ENCODE assay signal across 8 cellular contexts in genomic region chr11:60915250-60915914, GRCh38. TPM values are rescaled to one million over a fixed set of nuclear protein-coding genes. Genes with fewer than 3 reads are reported as not detected.
DNase-seq lines count a peak whose midpoint lies in the region; ATAC-seq and TF ChIP-seq lines count a peak whose summit lies in the region.

No MANE protein-coding gene starts in this region.

- peak; percentile 80 for DNase-seq in AG08396 (ENCODE audit: low spot score)
- DNase-seq in left ventricle myocardium inferior, result peak; percentile 49
- DNase-seq in retina, result peak; percentile 69
- peak; percentile 80 to 88 for DNase-seq in aorta

- H3K4me3 ChIP-seq in left ventricle myocardium inferior (peak overlapping the region; percentile 94), aorta (ENCODE audit: low read length in 2 of 2) (peak overlapping the region; percentile 43 to 90)

- peak overlapping the region; percentile 89 for H3K27ac Mint-ChIP-seq in activated naive CD8-positive, alpha-beta T cell

- H3K36me3 Mint-ChIP-seq in activated naive CD8-positive, alpha-beta T cell, result peaks cover 10% of the 10 kb centered on the region

- peak overlapping the region; percentile 99 for H3K4me3 Mint-ChIP-seq in activated naive CD8-positive, alpha-beta T cell

- peak; percentile 49 for TF ChIP-seq CTCF in left ventricle myocardium inferior (IDR thresholded peaks at IDR 0.05; ENCODE audit: borderline replicate concordance)

- ATAC-seq in GM18870 (IDR thresholded peaks at IDR 0.05; ENCODE audit: unreplicated experiment) (peak; percentile 47), HG03159 (IDR thresholded peaks at IDR 0.05; ENCODE audit: unreplicated experiment) (peak; percentile 51), SK-N-SH treated with all-trans-retinoic acid at 6 μM for 48 hours (peak; percentile 63), aorta (ENCODE audit: low FRiP score) (peak; percentile 51)

- H3K27me3 ChIP-seq in left ventricle myocardium inferior (ENCODE audit: low read depth), result no peaks in the 10 kb centered on the region
- H3K27me3 ChIP-seq in aorta (ENCODE audit: control insufficient read depth in 1 of 2, insufficient read depth in 2 of 2, low read length in 1 of 2), result no peaks in the 10 kb centered on the region

- WGBS in aorta, 2 donors, result 6 to 7% methylated on average over 17 of the region's 17 CpGs

- intact Hi-C loops in left ventricle myocardium inferior (cut with micrococcal nuclease) (no loop called here), aorta (cut with DNase I) (loop anchor here (10.0 kb wide), 2 partner anchors 239 to 249 kb away; partner anchors contain the start of gene VPS37C (in 1 of the 2))

- H3K9me3 Mint-ChIP-seq in activated naive CD8-positive, alpha-beta T cell (ENCODE audit: low read depth), result no peaks in the 10 kb centered on the region

- H3K27ac ChIP-seq in left ventricle myocardium inferior (replicated peaks) (peak overlapping the region; percentile 98), aorta (ENCODE audit: low read depth in 1 of 2, low read length in 2 of 2) (peak overlapping the region in 1 of 2 donors; percentile 49)

- H3K36me3 ChIP-seq in left ventricle myocardium inferior (peaks cover 9% of the 10 kb centered on the region), aorta (ENCODE audit: control insufficient read depth in 1 of 2, insufficient read depth in 2 of 2, low read length in 1 of 2) (no peaks in the 10 kb centered on the region)

- H3K9me3 ChIP-seq in left ventricle myocardium inferior (replicated peaks) (no peaks in the 10 kb centered on the region), aorta (ENCODE audit: control insufficient read depth, low read length) (no peaks in the 10 kb centered on the region)

- peaks cover 94% of the 10 kb centered on the region for H3K4me1 ChIP-seq in left ventricle myocardium inferior
- H3K4me1 ChIP-seq in aorta (ENCODE audit: control insufficient read depth in 1 of 2, insufficient read depth in 2 of 2, low read length in 2 of 2), result no peaks in the 10 kb centered on the region

- H3K27me3 Mint-ChIP-seq in activated naive CD8-positive, alpha-beta T cell, result no peaks in the 10 kb centered on the region

- H3K4me1 Mint-ChIP-seq in activated naive CD8-positive, alpha-beta T cell (ENCODE audit: low read depth), result peaks cover 75% of the 10 kb centered on the region

TF ChIP-seq in SK-N-SH treated with all-trans-retinoic acid at 6 μM for 48 hours, 23 proteins besides CTCF, POLR2A, EP300 and RAD21:
- no peak for TF ChIP-seq ZNF8 (CRISPR knock-in tag; IDR thresholded peaks at IDR 0.05)
- TF ChIP-seq ZFP3 (CRISPR knock-in tag; IDR thresholded peaks at IDR 0.05), result no peak
- TF ChIP-seq CSRNP3 (CRISPR knock-in tag; IDR thresholded peaks at IDR 0.05), result no peak
- no peak for TF ChIP-seq ZC3H10 (CRISPR knock-in tag; IDR thresholded peaks at IDR 0.05)
- no peak for TF ChIP-seq ZNF70 (CRISPR knock-in tag; IDR thresholded peaks at IDR 0.05)
- no peak for TF ChIP-seq POU6F1 (CRISPR knock-in tag; IDR thresholded peaks at IDR 0.05; ENCODE audit: borderline replicate concordance, low read depth)
- TF ChIP-seq OSR1 (CRISPR knock-in tag; IDR thresholded peaks at IDR 0.05), result no peak
- no peak for TF ChIP-seq TSHZ2 (CRISPR knock-in tag; IDR thresholded peaks at IDR 0.05)
- no peak for TF ChIP-seq SNAI2 (CRISPR knock-in tag; IDR thresholded peaks at IDR 0.05)
- TF ChIP-seq PATZ1 (CRISPR knock-in tag; IDR thresholded peaks at IDR 0.05; ENCODE audit: borderline replicate concordance), result no peak
- no peak for TF ChIP-seq GLIS3 (CRISPR knock-in tag; IDR thresholded peaks at IDR 0.05)
- no peak for TF ChIP-seq ESRRG (CRISPR knock-in tag; IDR thresholded peaks at IDR 0.05)
- TF ChIP-seq BACH2 (CRISPR knock-in tag; IDR thresholded peaks at IDR 0.05; ENCODE audit: borderline replicate concordance), result no peak
- TF ChIP-seq ISL1 (CRISPR knock-in tag; IDR thresholded peaks at IDR 0.05), result no peak
- no peak for TF ChIP-seq PPARA (CRISPR knock-in tag; IDR thresholded peaks at IDR 0.05; ENCODE audit: borderline replicate concordance)

RNA-seq across cellular contexts. Expression of gene TMEM109, which starts 1.4 kb away (rescaled TPM):
- 86.7 TPM for total RNA-seq in left ventricle myocardium inferior
- 100 to 1,000 TPM; 105 to 127 TPM for total RNA-seq in aorta
- 100 to 1,000 TPM in 1 of 2 donors, 10 to 100 TPM in 1; 82.4 to 148 TPM for polyA plus RNA-seq in aorta

RNA-seq across cellular contexts. Expression of gene TMEM132A, which starts 8.9 kb away (rescaled TPM):
- total RNA-seq in left ventricle myocardium inferior, result 6.4 TPM
- 1 to 10 TPM; 4.5 to 8.9 TPM for total RNA-seq in aorta
- 1 to 10 TPM; 1.6 to 2.5 TPM for polyA plus RNA-seq in aorta

RNA-seq across cellular contexts. Expression of gene PRPF19, which starts 9.0 kb away (rescaled TPM):
- total RNA-seq in left ventricle myocardium inferior (36.5 TPM), aorta (10 to 100 TPM; 47.7 to 55.6 TPM)
- 10 to 100 TPM; 31.3 to 39.2 TPM for polyA plus RNA-seq in aorta

RNA-seq across cellular contexts. Expression of gene SLC15A3, which starts 36.6 kb away (rescaled TPM):
- total RNA-seq in left ventricle myocardium inferior, result 15.4 TPM
- total RNA-seq in aorta, result 10 to 100 TPM; 35.4 to 47.8 TPM
- polyA plus RNA-seq in aorta, result 10 to 100 TPM; 21.2 to 36.4 TPM

RNA-seq across cellular contexts. Expression of gene ZP1, which starts 48.0 kb away (rescaled TPM):
- not detected for total RNA-seq in left ventricle myocardium inferior
- total RNA-seq in aorta, result not detected
- not detected for polyA plus RNA-seq in aorta
